ENCODE assay signal across 15 cellular contexts in the genomic region with DNA sequence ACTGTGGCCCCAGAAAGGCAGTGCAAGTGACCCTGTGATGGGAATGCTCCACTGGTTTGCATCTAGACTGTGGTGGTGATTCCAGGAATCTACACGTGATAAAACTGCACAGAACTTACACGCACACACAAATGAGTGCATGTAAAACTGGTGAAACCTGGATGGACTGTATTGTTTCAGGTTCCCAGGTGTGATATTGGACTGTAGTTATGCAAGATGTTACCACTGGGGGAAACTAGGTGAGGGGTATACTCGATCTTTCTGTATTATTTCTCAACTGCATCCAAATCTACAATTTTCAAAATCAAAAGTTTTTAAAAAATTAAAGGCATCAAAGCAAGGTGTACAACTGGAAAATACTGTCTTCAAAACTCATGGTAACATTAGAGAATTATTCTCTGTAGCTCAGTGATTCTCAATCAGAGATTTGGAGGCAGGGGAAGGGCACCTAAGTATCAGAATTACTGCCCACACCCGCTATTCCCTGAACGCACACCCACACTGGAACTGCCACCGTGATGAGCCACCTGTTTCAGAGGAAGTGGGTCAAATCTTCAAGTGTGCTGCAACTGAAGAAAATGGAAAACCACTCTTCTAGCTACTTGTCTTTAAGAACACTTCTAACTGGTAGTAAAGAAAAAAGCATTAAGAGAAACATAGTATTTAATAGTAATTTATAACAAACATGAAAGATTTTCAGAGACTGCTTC. TPM values are rescaled to one million over a fixed set of nuclear protein-coding genes. Genes with fewer than 3 reads are reported as not detected.
DNase-seq lines count a peak whose midpoint lies in the region; TF ChIP-seq lines count a peak whose summit lies in the region.
"Had no signal": no experiment of that assay in that cellular context is flagged by ENCODE, and none has a peak within 500 bp of the region (broad histone marks: within the 10 kb centered on the region; RNA-seq: fewer than 3 reads in every experiment).

No MANE protein-coding gene starts in this region.

- intact Hi-C loops in uterus (cut with DNase I; ENCODE audit: low total_unique reads): no loop called here

- peak overlapping the region; percentile 66 for H3K27ac Mint-ChIP-seq in activated naive CD4-positive, alpha-beta T cell treated with anti-CD3 and anti-CD28 coated beads, Interleukin-2, amount 10 ng/mL, durations not matched to agents 7 days and 5 days
- H3K27ac Mint-ChIP-seq: mesothelial cell of epicardium, progenitor cell of endocrine pancreas had no signal

- CTCF ChIA-PET in activated naive CD4-positive, alpha-beta T cell treated with anti-CD3 and anti-CD28 coated beads, Interleukin-2, amount 10 ng/mL, durations not matched to agents 7 days and 5 days (lab: Charles Lee): interaction anchor here (1.0 kb wide), 1 partner anchor 9 kb away, joined by 3 read pairs; no protein-coding TSS in a partner anchor

- H3K4me2 ChIP-seq in Loucy (ENCODE audit: low read depth, low read length, poor library complexity, severe bottlenecking): peak overlapping the region; percentile 41

- TF ChIP-seq POLR2A in uterus (IDR thresholded peaks at IDR 0.05): no peak

- H3F3A ChIP-seq in Loucy (ENCODE audit: low read depth): peaks cover 4% of the 10 kb centered on the region; the same call in 1 of the 2 replicates

- H3K9me3 ChIP-seq in Loucy (ENCODE audit: insufficient read depth, low read depth, low read length): no peaks in the 10 kb centered on the region
- no peaks in the 10 kb centered on the region for H3K9me3 ChIP-seq in uterus
- H3K9me3 ChIP-seq: SJSA1 had no signal

- H3K9me2 ChIP-seq in Loucy (replicated peaks; ENCODE audit: low read depth, low read length): no peaks in the 10 kb centered on the region

- H3K36me3 Mint-ChIP-seq in activated naive CD4-positive, alpha-beta T cell treated with anti-CD3 and anti-CD28 coated beads, Interleukin-2, amount 10 ng/mL, durations not matched to agents 7 days and 5 days: peaks cover 43% of the 10 kb centered on the region

- H3K4me1 ChIP-seq in Loucy (ENCODE audit: insufficient read depth, low read length, poor library complexity, severe bottlenecking) (peaks cover 28% of the 10 kb centered on the region), uterus (no peaks in the 10 kb centered on the region)

- H2AFZ ChIP-seq in Loucy (ENCODE audit: low read length): no peak overlapping the region

- DNase-seq in activated naive CD4-positive, alpha-beta T cell treated with anti-CD3 and anti-CD28 coated beads, Interleukin-2, amount 10 ng/mL, durations not matched to agents 7 days and 5 days: peak; percentile 42
- peak; percentile 27 for DNase-seq in stimulated activated CD4-positive, alpha-beta T cell treated with anti-CD3 and anti-CD28 coated beads, Interleukin-2, amount 100 ng/mL, for 4 hours (ENCODE audit: low read depth)
- DNase-seq in islet precursor cell (no peak), uterus (no peak), germinal center (ENCODE audit: low spot score) (no peak)
- DNase-seq: amniotic stem cell; CD8-positive, alpha-beta T cell; NCI-H1930; NCI-H82 had no signal

- H3K27me3 ChIP-seq in Loucy (ENCODE audit: insufficient read depth, low read length, poor library complexity, severe bottlenecking): no peaks in the 10 kb centered on the region
- no peaks in the 10 kb centered on the region for H3K27me3 ChIP-seq in uterus
- H3K27me3 ChIP-seq: SJSA1 had no signal

- H3K9me3 Mint-ChIP-seq in activated naive CD4-positive, alpha-beta T cell treated with anti-CD3 and anti-CD28 coated beads, Interleukin-2, amount 10 ng/mL, durations not matched to agents 7 days and 5 days: no peaks in the 10 kb centered on the region
- H3K9me3 Mint-ChIP-seq: CD8-positive, alpha-beta T cell; IgD-negative memory B cell; mesothelial cell of epicardium had no signal

- H3K4me1 Mint-ChIP-seq in activated naive CD4-positive, alpha-beta T cell treated with anti-CD3 and anti-CD28 coated beads, Interleukin-2, amount 10 ng/mL, durations not matched to agents 7 days and 5 days: peaks cover 67% of the 10 kb centered on the region

- H3K36me3 ChIP-seq in Loucy (ENCODE audit: insufficient read depth, low read length): peaks cover 16% of the 10 kb centered on the region; the same call in 1 of the 2 replicates
- no peaks in the 10 kb centered on the region for H3K36me3 ChIP-seq in uterus

- TF ChIP-seq CTCF in GM12872 (IDR thresholded peaks at IDR 0.05; ENCODE audit: insufficient read depth, low read depth, low read length) (peak; percentile 13; the same call in 1 of the 3 replicates), Loucy (conservative IDR thresholded peaks at IDR 0.05; ENCODE audit: low read length) (no peak), uterus (IDR thresholded peaks at IDR 0.05) (no peak)

- H4K20me1 ChIP-seq in Loucy (ENCODE audit: insufficient read depth, low read length, poor library complexity, severe bottlenecking): peaks cover 4% of the 10 kb centered on the region

- peak overlapping the region; percentile 9 for H3K4me3 Mint-ChIP-seq in activated naive CD4-positive, alpha-beta T cell treated with anti-CD3 and anti-CD28 coated beads, Interleukin-2, amount 10 ng/mL, durations not matched to agents 7 days and 5 days
- H3K4me3 Mint-ChIP-seq: CD8-positive, alpha-beta T cell; mesothelial cell of epicardium had no signal

- H3K27ac ChIP-seq in uterus: no peak overlapping the region
- H3K27ac ChIP-seq: SJSA1 had no signal

- H3K27me3 Mint-ChIP-seq in activated naive CD4-positive, alpha-beta T cell treated with anti-CD3 and anti-CD28 coated beads, Interleukin-2, amount 10 ng/mL, durations not matched to agents 7 days and 5 days: no peaks in the 10 kb centered on the region
- H3K27me3 Mint-ChIP-seq: IgD-negative memory B cell, progenitor cell of endocrine pancreas had no signal

- H3K9ac ChIP-seq in Loucy (ENCODE audit: low read depth, low read length, poor library complexity, severe bottlenecking): no peak overlapping the region

- H3K4me3 ChIP-seq in Loucy (ENCODE audit: low read length, poor library complexity, severe bottlenecking) (peak overlapping the region; percentile 25), uterus (no peak overlapping the region)
- H3K4me3 ChIP-seq: SJSA1 had no signal

- H3K79me2 ChIP-seq in Loucy (ENCODE audit: insufficient read depth, low read length): peaks cover 45% of the 10 kb centered on the region

RNA-seq across cellular contexts. Expression of gene PTPN2, which starts 26.7 kb away (rescaled TPM):
- total RNA-seq in uterus: 10 to 100 TPM; 22.9 to 57.6 (median 37.5) TPM

Comparison
In these comparisons a context has a peak if more than half of its experiments do, and no peak if none do; other contexts are left out.
1. DNase-seq: peak in activated naive CD4-positive, alpha-beta T cell treated with anti-CD3 and anti-CD28 coated beads, Interleukin-2, amount 10 ng/mL, durations not matched to agents 7 days and 5 days (single experiment) and stimulated activated CD4-positive, alpha-beta T cell treated with anti-CD3 and anti-CD28 coated beads, Interleukin-2, amount 100 ng/mL, for 4 hours (single experiment); none in islet precursor cell (single experiment), uterus (0 of 2) and germinal center (single experiment).